ENCODE assay signal across 1 cellular context in genomic region chr12:6567824-6568617, GRCh38.
A peak's percentile ranks its signal among the peaks of the same experiment; 100 is the strongest.
TF ChIP-seq lines count a peak whose summit lies in the region.

Gene NOP2 (minus strand): TSS chr12:6568291. CDS start chr12:6567918, 373 bp downstream.

TF ChIP-seq in HepG2, 621 proteins besides CTCF, POLR2A, EP300 and RAD21 (continued from another document and continues in another):
- no peak for TF ChIP-seq GPBP1L1 (CRISPR knock-in tag; IDR thresholded peaks at IDR 0.05)
- TF ChIP-seq ZNF629 (CRISPR knock-in tag; conservative IDR thresholded peaks at IDR 0.05), result 0 out of 2 replicates have a peak, but pooled peaks have one; percentile 26
- TF ChIP-seq ZNF264 (CRISPR knock-in tag; IDR thresholded peaks at IDR 0.05), result peak; percentile 23; the same call in 1 of the 2 replicates
- peak; percentile 99 for TF ChIP-seq HNRNPLL (IDR thresholded peaks at IDR 0.05; ENCODE audit: low read depth, low read length, poor library complexity, severe bottlenecking)
- peak; percentile 88; the same call in 1 of the 2 replicates for TF ChIP-seq SMAD9 (CRISPR knock-in tag; IDR thresholded peaks at IDR 0.05)
- TF ChIP-seq ZNF296 (CRISPR knock-in tag; conservative IDR thresholded peaks at IDR 0.05), result no peak
- TF ChIP-seq CREM (IDR thresholded peaks at IDR 0.05), result peak; percentile 47
- TF ChIP-seq CREM (CRISPR knock-in tag; IDR thresholded peaks at IDR 0.05), result no peak
- no peak for TF ChIP-seq KAT2B (IDR thresholded peaks at IDR 0.05; ENCODE audit: borderline replicate concordance, low read depth, low read length)
- TF ChIP-seq STAT5B (CRISPR knock-in tag; IDR thresholded peaks at IDR 0.05), result no peak
- peak; percentile 66; the same call in 1 of the 2 replicates for TF ChIP-seq TARDBP (CRISPR knock-in tag; IDR thresholded peaks at IDR 0.05)
- TF ChIP-seq ZFP36 (IDR thresholded peaks at IDR 0.05; ENCODE audit: borderline replicate concordance, low read depth, low read length, partially characterized antibody), result no peak
- no peak for TF ChIP-seq ZNF101 (CRISPR knock-in tag; IDR thresholded peaks at IDR 0.05; ENCODE audit: borderline replicate concordance, low read depth)
- TF ChIP-seq ISL2 (CRISPR knock-in tag; IDR thresholded peaks at IDR 0.05), result peak; percentile 50; the same call in 1 of the 2 replicates
- peak; percentile 78; the same call in 1 of the 2 replicates for TF ChIP-seq ZNF580 (CRISPR knock-in tag; IDR thresholded peaks at IDR 0.05; ENCODE audit: borderline replicate concordance, low read depth)
- TF ChIP-seq MTF1 (CRISPR knock-in tag; IDR thresholded peaks at IDR 0.05), result no peak
- TF ChIP-seq ZKSCAN5 (CRISPR knock-in tag; IDR thresholded peaks at IDR 0.05), result no peak
- peak; percentile 32; the same call in 1 of the 2 replicates for TF ChIP-seq PPARG (CRISPR knock-in tag; conservative IDR thresholded peaks at IDR 0.05)
- peak; percentile 36; the same call in 1 of the 2 replicates for TF ChIP-seq ZFP37 (CRISPR knock-in tag; IDR thresholded peaks at IDR 0.05; ENCODE audit: borderline replicate concordance)
- TF ChIP-seq ZNF782 (CRISPR knock-in tag; IDR thresholded peaks at IDR 0.05; ENCODE audit: borderline replicate concordance), result no peak
- TF ChIP-seq SNAI1 (CRISPR knock-in tag; IDR thresholded peaks at IDR 0.05; ENCODE audit: borderline replicate concordance), result no peak
- TF ChIP-seq ZSCAN29 (CRISPR knock-in tag; conservative IDR thresholded peaks at IDR 0.05), result no peak
- TF ChIP-seq ZNF75D (CRISPR knock-in tag; IDR thresholded peaks at IDR 0.05; ENCODE audit: borderline replicate concordance), result no peak
- TF ChIP-seq SAP130 (CRISPR knock-in tag; IDR thresholded peaks at IDR 0.05; ENCODE audit: low read depth), result peak; percentile 97
- peak; percentile 53; the same call in 1 of the 2 replicates for TF ChIP-seq E2F1 (CRISPR knock-in tag; IDR thresholded peaks at IDR 0.05)
- no peak for TF ChIP-seq JUND (CRISPR knock-in tag; IDR thresholded peaks at IDR 0.05)
- TF ChIP-seq ARNTL (CRISPR knock-in tag; IDR thresholded peaks at IDR 0.05), result no peak
- TF ChIP-seq NBN (conservative IDR thresholded peaks at IDR 0.05), result no peak
- TF ChIP-seq, protein P1, sequence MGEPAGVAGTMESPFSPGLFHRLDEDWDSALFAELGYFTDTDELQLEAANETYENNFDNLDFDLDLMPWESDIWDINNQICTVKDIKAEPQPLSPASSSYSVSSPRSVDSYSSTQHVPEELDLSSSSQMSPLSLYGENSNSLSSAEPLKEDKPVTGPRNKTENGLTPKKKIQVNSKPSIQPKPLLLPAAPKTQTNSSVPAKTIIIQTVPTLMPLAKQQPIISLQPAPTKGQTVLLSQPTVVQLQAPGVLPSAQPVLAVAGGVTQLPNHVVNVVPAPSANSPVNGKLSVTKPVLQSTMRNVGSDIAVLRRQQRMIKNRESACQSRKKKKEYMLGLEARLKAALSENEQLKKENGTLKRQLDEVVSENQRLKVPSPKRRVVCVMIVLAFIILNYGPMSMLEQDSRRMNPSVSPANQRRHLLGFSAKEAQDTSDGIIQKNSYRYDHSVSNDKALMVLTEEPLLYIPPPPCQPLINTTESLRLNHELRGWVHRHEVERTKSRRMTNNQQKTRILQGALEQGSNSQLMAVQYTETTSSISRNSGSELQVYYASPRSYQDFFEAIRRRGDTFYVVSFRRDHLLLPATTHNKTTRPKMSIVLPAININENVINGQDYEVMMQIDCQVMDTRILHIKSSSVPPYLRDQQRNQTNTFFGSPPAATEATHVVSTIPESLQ (CRISPR knock-in tag; conservative IDR thresholded peaks at IDR 0.05), result no peak
- TF ChIP-seq AHR (CRISPR knock-in tag; IDR thresholded peaks at IDR 0.05), result 0 out of 2 replicates have a peak, but pooled peaks have one; percentile 20
- peak; percentile 63 for TF ChIP-seq ZBTB25 (CRISPR knock-in tag; IDR thresholded peaks at IDR 0.05)
- peak; percentile 48; the same call in 1 of the 2 replicates for TF ChIP-seq BHLHE40 (IDR thresholded peaks at IDR 0.05; ENCODE audit: low read length)
- peak; percentile 36; the same call in 1 of the 2 replicates for TF ChIP-seq ZNF746 (CRISPR knock-in tag; IDR thresholded peaks at IDR 0.05)
- no peak for TF ChIP-seq ZNF317 (CRISPR knock-in tag; IDR thresholded peaks at IDR 0.05)
- peak; percentile 80; the same call in 1 of the 2 replicates for TF ChIP-seq ZNF354B (CRISPR knock-in tag; IDR thresholded peaks at IDR 0.05)
- TF ChIP-seq ERF (CRISPR knock-in tag; IDR thresholded peaks at IDR 0.05), result peak; percentile 60; the same call in 1 of the 2 replicates
- no peak for TF ChIP-seq ZBTB7A (CRISPR knock-in tag; IDR thresholded peaks at IDR 0.05)
- TF ChIP-seq ZNF343 (CRISPR knock-in tag; IDR thresholded peaks at IDR 0.05), result 0 out of 2 replicates have a peak, but pooled peaks have one; percentile 26
- TF ChIP-seq, protein P2, sequence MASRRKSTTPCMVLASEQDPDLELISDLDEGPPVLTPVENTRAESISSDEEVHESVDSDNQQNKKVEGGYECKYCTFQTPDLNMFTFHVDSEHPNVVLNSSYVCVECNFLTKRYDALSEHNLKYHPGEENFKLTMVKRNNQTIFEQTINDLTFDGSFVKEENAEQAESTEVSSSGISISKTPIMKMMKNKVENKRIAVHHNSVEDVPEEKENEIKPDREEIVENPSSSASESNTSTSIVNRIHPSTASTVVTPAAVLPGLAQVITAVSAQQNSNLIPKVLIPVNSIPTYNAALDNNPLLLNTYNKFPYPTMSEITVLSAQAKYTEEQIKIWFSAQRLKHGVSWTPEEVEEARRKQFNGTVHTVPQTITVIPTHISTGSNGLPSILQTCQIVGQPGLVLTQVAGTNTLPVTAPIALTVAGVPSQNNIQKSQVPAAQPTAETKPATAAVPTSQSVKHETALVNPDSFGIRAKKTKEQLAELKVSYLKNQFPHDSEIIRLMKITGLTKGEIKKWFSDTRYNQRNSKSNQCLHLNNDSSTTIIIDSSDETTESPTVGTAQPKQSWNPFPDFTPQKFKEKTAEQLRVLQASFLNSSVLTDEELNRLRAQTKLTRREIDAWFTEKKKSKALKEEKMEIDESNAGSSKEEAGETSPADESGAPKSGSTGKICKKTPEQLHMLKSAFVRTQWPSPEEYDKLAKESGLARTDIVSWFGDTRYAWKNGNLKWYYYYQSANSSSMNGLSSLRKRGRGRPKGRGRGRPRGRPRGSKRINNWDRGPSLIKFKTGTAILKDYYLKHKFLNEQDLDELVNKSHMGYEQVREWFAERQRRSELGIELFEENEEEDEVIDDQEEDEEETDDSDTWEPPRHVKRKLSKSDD (CRISPR knock-in tag; IDR thresholded peaks at IDR 0.05; ENCODE audit: low read depth), result 0 out of 2 replicates have a peak, but pooled peaks have one; percentile 33
- no peak for TF ChIP-seq MAFF (IDR thresholded peaks at IDR 0.05; ENCODE audit: low read depth, low read length)
- 0 out of 2 replicates have a peak, but pooled peaks have one; percentile 41 for TF ChIP-seq ZNF143 (CRISPR knock-in tag; IDR thresholded peaks at IDR 0.05)
- TF ChIP-seq KDM6A (CRISPR knock-in tag; IDR thresholded peaks at IDR 0.05; ENCODE audit: low read depth), result no peak
- TF ChIP-seq KDM5B (CRISPR knock-in tag; IDR thresholded peaks at IDR 0.05; ENCODE audit: borderline replicate concordance), result peak; percentile 77
- TF ChIP-seq, protein P3, sequence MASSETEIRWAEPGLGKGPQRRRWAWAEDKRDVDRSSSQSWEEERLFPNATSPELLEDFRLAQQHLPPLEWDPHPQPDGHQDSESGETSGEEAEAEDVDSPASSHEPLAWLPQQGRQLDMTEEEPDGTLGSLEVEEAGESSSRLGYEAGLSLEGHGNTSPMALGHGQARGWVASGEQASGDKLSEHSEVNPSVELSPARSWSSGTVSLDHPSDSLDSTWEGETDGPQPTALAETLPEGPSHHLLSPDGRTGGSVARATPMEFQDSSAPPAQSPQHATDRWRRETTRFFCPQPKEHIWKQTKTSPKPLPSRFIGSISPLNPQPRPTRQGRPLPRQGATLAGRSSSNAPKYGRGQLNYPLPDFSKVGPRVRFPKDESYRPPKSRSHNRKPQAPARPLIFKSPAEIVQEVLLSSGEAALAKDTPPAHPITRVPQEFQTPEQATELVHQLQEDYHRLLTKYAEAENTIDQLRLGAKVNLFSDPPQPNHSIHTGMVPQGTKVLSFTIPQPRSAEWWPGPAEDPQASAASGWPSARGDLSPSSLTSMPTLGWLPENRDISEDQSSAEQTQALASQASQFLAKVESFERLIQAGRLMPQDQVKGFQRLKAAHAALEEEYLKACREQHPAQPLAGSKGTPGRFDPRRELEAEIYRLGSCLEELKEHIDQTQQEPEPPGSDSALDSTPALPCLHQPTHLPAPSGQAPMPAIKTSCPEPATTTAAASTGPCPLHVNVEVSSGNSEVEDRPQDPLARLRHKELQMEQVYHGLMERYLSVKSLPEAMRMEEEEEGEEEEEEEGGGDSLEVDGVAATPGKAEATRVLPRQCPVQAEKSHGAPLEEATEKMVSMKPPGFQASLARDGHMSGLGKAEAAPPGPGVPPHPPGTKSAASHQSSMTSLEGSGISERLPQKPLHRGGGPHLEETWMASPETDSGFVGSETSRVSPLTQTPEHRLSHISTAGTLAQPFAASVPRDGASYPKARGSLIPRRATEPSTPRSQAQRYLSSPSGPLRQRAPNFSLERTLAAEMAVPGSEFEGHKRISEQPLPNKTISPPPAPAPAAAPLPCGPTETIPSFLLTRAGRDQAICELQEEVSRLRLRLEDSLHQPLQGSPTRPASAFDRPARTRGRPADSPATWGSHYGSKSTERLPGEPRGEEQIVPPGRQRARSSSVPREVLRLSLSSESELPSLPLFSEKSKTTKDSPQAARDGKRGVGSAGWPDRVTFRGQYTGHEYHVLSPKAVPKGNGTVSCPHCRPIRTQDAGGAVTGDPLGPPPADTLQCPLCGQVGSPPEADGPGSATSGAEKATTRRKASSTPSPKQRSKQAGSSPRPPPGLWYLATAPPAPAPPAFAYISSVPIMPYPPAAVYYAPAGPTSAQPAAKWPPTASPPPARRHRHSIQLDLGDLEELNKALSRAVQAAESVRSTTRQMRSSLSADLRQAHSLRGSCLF (CRISPR knock-in tag; IDR thresholded peaks at IDR 0.05; ENCODE audit: borderline replicate concordance), result no peak
- peak; percentile 59; the same call in 1 of the 2 replicates for TF ChIP-seq ZBTB26 (CRISPR knock-in tag; IDR thresholded peaks at IDR 0.05; ENCODE audit: borderline replicate concordance)
- no peak for TF ChIP-seq ARID2 (CRISPR knock-in tag; IDR thresholded peaks at IDR 0.05; ENCODE audit: borderline replicate concordance)
- peak; percentile 87; the same call in 1 of the 2 replicates for TF ChIP-seq SIN3A (IDR thresholded peaks at IDR 0.05; ENCODE audit: borderline replicate concordance, low read depth, low read length)
- TF ChIP-seq, protein P4, sequence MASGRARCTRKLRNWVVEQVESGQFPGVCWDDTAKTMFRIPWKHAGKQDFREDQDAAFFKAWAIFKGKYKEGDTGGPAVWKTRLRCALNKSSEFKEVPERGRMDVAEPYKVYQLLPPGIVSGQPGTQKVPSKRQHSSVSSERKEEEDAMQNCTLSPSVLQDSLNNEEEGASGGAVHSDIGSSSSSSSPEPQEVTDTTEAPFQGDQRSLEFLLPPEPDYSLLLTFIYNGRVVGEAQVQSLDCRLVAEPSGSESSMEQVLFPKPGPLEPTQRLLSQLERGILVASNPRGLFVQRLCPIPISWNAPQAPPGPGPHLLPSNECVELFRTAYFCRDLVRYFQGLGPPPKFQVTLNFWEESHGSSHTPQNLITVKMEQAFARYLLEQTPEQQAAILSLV (CRISPR knock-in tag; IDR thresholded peaks at IDR 0.05; ENCODE audit: borderline replicate concordance), result peak; percentile 43; the same call in 1 of the 2 replicates
